In the genomic region with DNA sequence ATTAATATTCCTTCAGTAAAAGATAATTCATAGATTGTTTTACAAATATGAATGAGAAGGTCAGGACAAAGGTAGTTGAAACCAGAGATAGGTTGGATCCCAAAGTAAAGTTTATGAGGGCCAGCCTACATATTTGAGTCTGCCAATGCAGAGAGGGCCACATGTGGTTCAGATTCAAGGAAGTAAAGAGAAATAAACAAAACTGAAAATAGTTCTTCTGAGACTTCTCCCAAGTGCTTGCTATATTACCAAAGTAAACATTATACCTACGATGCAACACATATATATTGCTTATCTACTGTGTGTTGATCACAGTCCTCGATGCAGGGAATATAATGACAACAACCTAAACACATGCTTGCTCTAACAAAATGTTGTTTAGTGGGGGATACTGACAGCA, we compare ENCODE assay signal across 37 cellular contexts.
DNase-seq lines count a peak whose midpoint lies in the region; ATAC-seq, FAIRE-seq and TF ChIP-seq lines count a peak whose summit lies in the region.
"Had no signal": no experiment of that assay in that cellular context is flagged by ENCODE, and none has a peak within 500 bp of the region (broad histone marks: within the 10 kb centered on the region; RNA-seq: fewer than 3 reads in every experiment).

No MANE protein-coding gene starts in this region.

- H3K27me3 ChIP-seq in osteoblast (ENCODE audit: insufficient read depth, low read length) (no peaks in the 10 kb centered on the region), small intestine (ENCODE audit: control insufficient read depth in 2 of 2, insufficient read depth in 2 of 2, low read length in 2 of 2) (no peaks in the 10 kb centered on the region), tibial nerve (no peaks in the 10 kb centered on the region)
- H3K27me3 ChIP-seq: BE2C; BLaER1; BLaER1 treated with 17β-estradiol and CSF1 and Interleukin-3, amounts not matched to agents 10 nM and 100 nM had no signal

- H3K4me3 ChIP-seq in mucosa of descending colon (no peak overlapping the region), osteoblast (ENCODE audit: insufficient read depth, low read length) (no peak overlapping the region), small intestine (ENCODE audit: low read depth in 1 of 2, low read length in 2 of 2) (no peak overlapping the region), tibial nerve (no peak overlapping the region)
- H3K4me3 ChIP-seq: A549; BLaER1; BLaER1 treated with 17β-estradiol and CSF1 and Interleukin-3, amounts not matched to agents 10 nM and 100 nM had no signal

- no peak for TF ChIP-seq POLR2A in tibial nerve (IDR thresholded peaks at IDR 0.05)

- peaks cover 18% of the 10 kb centered on the region for H3K9me3 Mint-ChIP-seq in osteocyte (ENCODE audit: unreplicated experiment)

- no peak overlapping the region for H3K4me3 Mint-ChIP-seq in osteocyte (ENCODE audit: unreplicated experiment)
- H3K4me3 Mint-ChIP-seq: B cell; CD14-positive monocyte; CD4-positive, alpha-beta memory T cell; CD4-positive, alpha-beta T cell; CD4-positive, CD25-positive, alpha-beta regulatory T cell; CD8-positive, alpha-beta memory T cell; CD8-positive, alpha-beta T cell had no signal

- H3K27ac ChIP-seq in osteoblast (ENCODE audit: low read depth, low read length): no peak overlapping the region
- no peak overlapping the region for H3K27ac ChIP-seq in small intestine (ENCODE audit: low read depth in 1 of 2, low read length in 1 of 2)
- H3K27ac ChIP-seq in tibial nerve: no peak overlapping the region
- H3K27ac ChIP-seq: 22Rv1; A549; BLaER1; BLaER1 treated with 17β-estradiol and CSF1 and Interleukin-3, amounts not matched to agents 10 nM and 100 nM; C4-2B had no signal

- peak; percentile 50 for ATAC-seq in left colon
- ATAC-seq in mucosa of descending colon: peak; percentile 66
- ATAC-seq: A549; CD8-positive, alpha-beta T cell had no signal

- H3K4me1 ChIP-seq in mucosa of descending colon (ENCODE audit: low read depth) (peaks cover 5% of the 10 kb centered on the region), osteoblast (ENCODE audit: insufficient read depth, low read length) (no peaks in the 10 kb centered on the region), small intestine (ENCODE audit: control insufficient read depth in 2 of 2, insufficient read depth in 1 of 2, low read depth in 1 of 2, low read length in 1 of 2) (no peaks in the 10 kb centered on the region), tibial nerve (no peaks in the 10 kb centered on the region)
- H3K4me1 ChIP-seq: A549; BE2C; BLaER1; BLaER1 treated with 17β-estradiol and CSF1 and Interleukin-3, amounts not matched to agents 10 nM and 100 nM; Caco-2 had no signal

- H3K9me3 ChIP-seq in mucosa of descending colon (no peaks in the 10 kb centered on the region), osteoblast (ENCODE audit: low read depth, low read length) (no peaks in the 10 kb centered on the region), small intestine (ENCODE audit: control insufficient read depth, low read depth) (no peaks in the 10 kb centered on the region), tibial nerve (no peaks in the 10 kb centered on the region)
- H3K9me3 ChIP-seq: A549; BE2C; BLaER1; BLaER1 treated with 17β-estradiol and CSF1 and Interleukin-3, amounts not matched to agents 10 nM and 100 nM; Caco-2 had no signal

- H3K79me2 ChIP-seq in osteoblast (ENCODE audit: insufficient read depth, low read length): no peaks in the 10 kb centered on the region

- no peak for TF ChIP-seq EP300 in tibial nerve (IDR thresholded peaks at IDR 0.05)

- H3K36me3 ChIP-seq in mucosa of descending colon (ENCODE audit: low read depth): no peaks in the 10 kb centered on the region
- H3K36me3 ChIP-seq in osteoblast (ENCODE audit: insufficient read depth, low read length): no peaks in the 10 kb centered on the region
- peaks cover 0 to 9% of the 10 kb centered on the region in 2 donors for H3K36me3 ChIP-seq in small intestine (ENCODE audit: control insufficient read depth in 2 of 2, insufficient read depth in 2 of 2, low read length in 2 of 2)
- no peaks in the 10 kb centered on the region for H3K36me3 ChIP-seq in tibial nerve
- H3K36me3 ChIP-seq: BE2C; BLaER1; BLaER1 treated with 17β-estradiol and CSF1 and Interleukin-3, amounts not matched to agents 10 nM and 100 nM had no signal

- H3K4me2 ChIP-seq in osteoblast (ENCODE audit: insufficient read depth, low read length): no peak overlapping the region
- H3K4me2 ChIP-seq: A549; BLaER1; BLaER1 treated with 17β-estradiol and CSF1 and Interleukin-3, amounts not matched to agents 10 nM and 100 nM had no signal

- no peaks in the 10 kb centered on the region for H4K20me1 ChIP-seq in osteoblast (ENCODE audit: insufficient read depth, low read length)
- H4K20me1 ChIP-seq: BLaER1; BLaER1 treated with 17β-estradiol and CSF1 and Interleukin-3, amounts not matched to agents 10 nM and 100 nM had no signal

- intact Hi-C loops in left colon (cut with DNase I, micrococcal nuclease): no loop called here
- intact Hi-C loops in mucosa of descending colon (cut with DNase I, micrococcal nuclease): no loop called here

- 7 to 38% (median 30%) methylated on average over 2 of the region's 2 CpGs for WGBS in small intestine, 3 donors
- WGBS in tibial nerve, 2 donors: 70% methylated on average over 2 of the region's 2 CpGs

- no peak overlapping the region for H2AFZ ChIP-seq in osteoblast (ENCODE audit: low read length)

- no peaks in the 10 kb centered on the region for H3K27me3 Mint-ChIP-seq in osteocyte (ENCODE audit: unreplicated experiment)
- H3K27me3 Mint-ChIP-seq: B cell; CD4-positive, alpha-beta memory T cell; CD4-positive, alpha-beta T cell; CD4-positive, CD25-positive, alpha-beta regulatory T cell; CD8-positive, alpha-beta memory T cell had no signal

- H3K36me3 Mint-ChIP-seq in osteocyte (ENCODE audit: unreplicated experiment): no peaks in the 10 kb centered on the region
- H3K36me3 Mint-ChIP-seq: CD14-positive monocyte; CD4-positive, alpha-beta memory T cell; CD4-positive, CD25-positive, alpha-beta regulatory T cell; CD8-positive, alpha-beta memory T cell; CD8-positive, alpha-beta T cell had no signal

- DNase-seq in left colon: no peak
- DNase-seq in mucosa of descending colon: no peak
- DNase-seq in osteoblast (ENCODE audit: insufficient read length, low spot score, missing footprints): peak; percentile 27
- peak; percentile 7 for DNase-seq in small intestine
- DNase-seq in tibial nerve (ENCODE audit: low spot score in 2 of 2): no peak
- no peak for DNase-seq in stimulated activated CD4-positive, alpha-beta T cell treated with anti-CD3 and anti-CD28 coated beads, Interleukin-4, amount 100 ng/mL, for 4 hours
- no peak for DNase-seq in osteocyte (ENCODE audit: extremely low spot score, unreplicated experiment)
- no peak for DNase-seq in anterior cingulate cortex (lab: John Stamatoyannopoulos, UW)
- DNase-seq: 8988T; ACHN; AML-193; BE2C; C1 segment of cervical spinal cord; Caco-2; Calu3; CD4-positive, alpha-beta memory T cell; CD4-positive, alpha-beta T cell; CD4-positive, CD25-positive, alpha-beta regulatory T cell; CD8-positive, alpha-beta memory T cell; CD8-positive, alpha-beta T cell; COR-L47; DMS 273 treated with DMSO at 0.1 percent for 48 hours; DMS153; DMS53; DMS79; DMS79 treated with DMSO at 0.1 percent for 48 hours; DND-41; EL had no signal

- FAIRE-seq in small intestine (lab: Jason Lieb, UNC): no peak
- FAIRE-seq: A204.1, A549, D721Med had no signal

- TF ChIP-seq CTCF in mucosa of descending colon (IDR thresholded peaks at IDR 0.05): no peak
- TF ChIP-seq CTCF in osteoblast (IDR thresholded peaks at IDR 0.05; ENCODE audit: extremely low read depth, low read depth, low read length): no peak
- no peak for TF ChIP-seq CTCF in tibial nerve (IDR thresholded peaks at IDR 0.05)
- no peak for TF ChIP-seq CTCF in osteocyte (IDR thresholded peaks at IDR 0.05)

- no peak overlapping the region for H3K27ac Mint-ChIP-seq in osteocyte (ENCODE audit: unreplicated experiment)
- H3K27ac Mint-ChIP-seq: B cell; CD14-positive monocyte; CD4-positive, alpha-beta memory T cell; CD4-positive, alpha-beta T cell; CD4-positive, CD25-positive, alpha-beta regulatory T cell; CD8-positive, alpha-beta memory T cell; CD8-positive, alpha-beta T cell had no signal

- H3K4me1 Mint-ChIP-seq in osteocyte (ENCODE audit: unreplicated experiment): no peaks in the 10 kb centered on the region
- H3K4me1 Mint-ChIP-seq: B cell; CD14-positive monocyte; CD4-positive, alpha-beta memory T cell; CD4-positive, CD25-positive, alpha-beta regulatory T cell; CD8-positive, alpha-beta memory T cell had no signal

Comparison
In these comparisons a context has a peak if more than half of its experiments do, and no peak if none do; other contexts are left out.
1. DNase-seq: peak in osteoblast (single experiment) and small intestine (single experiment); none in left colon (0 of 2), mucosa of descending colon (0 of 3), tibial nerve (0 of 2), stimulated activated CD4-positive, alpha-beta T cell treated with anti-CD3 and anti-CD28 coated beads, Interleukin-4, amount 100 ng/mL, for 4 hours (0 of 2), osteocyte (single experiment) and anterior cingulate cortex (0 of 58).